In the genomic region with DNA sequence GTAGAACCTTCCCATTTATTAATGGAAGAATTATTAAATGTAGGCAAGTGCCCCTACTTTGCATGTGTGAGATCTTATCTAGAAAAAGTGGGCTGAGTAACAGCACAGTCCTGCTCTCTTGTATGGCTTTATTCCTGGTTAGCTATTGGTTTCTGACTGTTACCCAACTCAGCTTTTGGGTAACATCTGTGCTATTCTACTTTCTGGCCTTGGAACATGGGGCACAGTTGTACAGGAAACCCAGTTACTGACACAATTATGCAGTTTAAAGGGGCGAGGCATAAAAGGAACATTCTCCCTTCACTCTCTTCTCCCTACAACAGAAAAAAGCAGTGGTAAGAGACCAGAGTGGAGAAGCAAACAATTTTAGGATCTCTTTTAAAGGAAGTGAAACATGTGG, we compare ENCODE assay signal across 1 cellular context.
TF ChIP-seq lines count a peak whose summit lies in the region.

No MANE protein-coding gene starts in this region.

TF ChIP-seq in H1, 55 proteins besides CTCF, POLR2A, EP300 and RAD21:
- TF ChIP-seq HDAC6 (IDR thresholded peaks at IDR 0.05; ENCODE audit: low read depth, low read length): no peak
- no peak for TF ChIP-seq TEAD4 (IDR thresholded peaks at IDR 0.05; ENCODE audit: low read depth, low read length)
- no peak for TF ChIP-seq GTF2F1 (IDR thresholded peaks at IDR 0.05; ENCODE audit: borderline replicate concordance, low read depth, low read length)
- no peak for TF ChIP-seq JUND (IDR thresholded peaks at IDR 0.05; ENCODE audit: low read length)
- TF ChIP-seq TBP (IDR thresholded peaks at IDR 0.05; ENCODE audit: low read depth, low read length): no peak
- TF ChIP-seq TCF12 (IDR thresholded peaks at IDR 0.05; ENCODE audit: low read depth, low read length): no peak
- TF ChIP-seq SP2 (IDR thresholded peaks at IDR 0.05; ENCODE audit: low read length): no peak
- TF ChIP-seq SP4 (IDR thresholded peaks at IDR 0.05; ENCODE audit: low read length): no peak
- no peak for TF ChIP-seq CBX5 (IDR thresholded peaks at IDR 0.05; ENCODE audit: low read depth, low read length)
- TF ChIP-seq SIX5 (IDR thresholded peaks at IDR 0.05; ENCODE audit: low read depth, low read length): no peak
- TF ChIP-seq CHD1 (IDR thresholded peaks at IDR 0.05; ENCODE audit: low read depth, low read length): no peak
- TF ChIP-seq SIN3A (conservative IDR thresholded peaks at IDR 0.05 in 1 of 2, IDR thresholded peaks at IDR 0.05 in 1 of 2; ENCODE audit: low read depth in 1 of 2, low read length in 2 of 2): no peak
- no peak for TF ChIP-seq PHF8 (conservative IDR thresholded peaks at IDR 0.05; ENCODE audit: low read depth, low read length)
- no peak for TF ChIP-seq BCL11A (IDR thresholded peaks at IDR 0.05; ENCODE audit: low read depth in 2 of 2, low read length in 2 of 2)
- TF ChIP-seq CBX8 (IDR thresholded peaks at IDR 0.05; ENCODE audit: borderline replicate concordance, low read depth, low read length): no peak
- TF ChIP-seq RBBP5 (IDR thresholded peaks at IDR 0.05; ENCODE audit: borderline replicate concordance, low read depth, low read length): no peak
- TF ChIP-seq FOSL1 (IDR thresholded peaks at IDR 0.05; ENCODE audit: insufficient read depth, low read depth, low read length): no peak
- TF ChIP-seq, protein P1, sequence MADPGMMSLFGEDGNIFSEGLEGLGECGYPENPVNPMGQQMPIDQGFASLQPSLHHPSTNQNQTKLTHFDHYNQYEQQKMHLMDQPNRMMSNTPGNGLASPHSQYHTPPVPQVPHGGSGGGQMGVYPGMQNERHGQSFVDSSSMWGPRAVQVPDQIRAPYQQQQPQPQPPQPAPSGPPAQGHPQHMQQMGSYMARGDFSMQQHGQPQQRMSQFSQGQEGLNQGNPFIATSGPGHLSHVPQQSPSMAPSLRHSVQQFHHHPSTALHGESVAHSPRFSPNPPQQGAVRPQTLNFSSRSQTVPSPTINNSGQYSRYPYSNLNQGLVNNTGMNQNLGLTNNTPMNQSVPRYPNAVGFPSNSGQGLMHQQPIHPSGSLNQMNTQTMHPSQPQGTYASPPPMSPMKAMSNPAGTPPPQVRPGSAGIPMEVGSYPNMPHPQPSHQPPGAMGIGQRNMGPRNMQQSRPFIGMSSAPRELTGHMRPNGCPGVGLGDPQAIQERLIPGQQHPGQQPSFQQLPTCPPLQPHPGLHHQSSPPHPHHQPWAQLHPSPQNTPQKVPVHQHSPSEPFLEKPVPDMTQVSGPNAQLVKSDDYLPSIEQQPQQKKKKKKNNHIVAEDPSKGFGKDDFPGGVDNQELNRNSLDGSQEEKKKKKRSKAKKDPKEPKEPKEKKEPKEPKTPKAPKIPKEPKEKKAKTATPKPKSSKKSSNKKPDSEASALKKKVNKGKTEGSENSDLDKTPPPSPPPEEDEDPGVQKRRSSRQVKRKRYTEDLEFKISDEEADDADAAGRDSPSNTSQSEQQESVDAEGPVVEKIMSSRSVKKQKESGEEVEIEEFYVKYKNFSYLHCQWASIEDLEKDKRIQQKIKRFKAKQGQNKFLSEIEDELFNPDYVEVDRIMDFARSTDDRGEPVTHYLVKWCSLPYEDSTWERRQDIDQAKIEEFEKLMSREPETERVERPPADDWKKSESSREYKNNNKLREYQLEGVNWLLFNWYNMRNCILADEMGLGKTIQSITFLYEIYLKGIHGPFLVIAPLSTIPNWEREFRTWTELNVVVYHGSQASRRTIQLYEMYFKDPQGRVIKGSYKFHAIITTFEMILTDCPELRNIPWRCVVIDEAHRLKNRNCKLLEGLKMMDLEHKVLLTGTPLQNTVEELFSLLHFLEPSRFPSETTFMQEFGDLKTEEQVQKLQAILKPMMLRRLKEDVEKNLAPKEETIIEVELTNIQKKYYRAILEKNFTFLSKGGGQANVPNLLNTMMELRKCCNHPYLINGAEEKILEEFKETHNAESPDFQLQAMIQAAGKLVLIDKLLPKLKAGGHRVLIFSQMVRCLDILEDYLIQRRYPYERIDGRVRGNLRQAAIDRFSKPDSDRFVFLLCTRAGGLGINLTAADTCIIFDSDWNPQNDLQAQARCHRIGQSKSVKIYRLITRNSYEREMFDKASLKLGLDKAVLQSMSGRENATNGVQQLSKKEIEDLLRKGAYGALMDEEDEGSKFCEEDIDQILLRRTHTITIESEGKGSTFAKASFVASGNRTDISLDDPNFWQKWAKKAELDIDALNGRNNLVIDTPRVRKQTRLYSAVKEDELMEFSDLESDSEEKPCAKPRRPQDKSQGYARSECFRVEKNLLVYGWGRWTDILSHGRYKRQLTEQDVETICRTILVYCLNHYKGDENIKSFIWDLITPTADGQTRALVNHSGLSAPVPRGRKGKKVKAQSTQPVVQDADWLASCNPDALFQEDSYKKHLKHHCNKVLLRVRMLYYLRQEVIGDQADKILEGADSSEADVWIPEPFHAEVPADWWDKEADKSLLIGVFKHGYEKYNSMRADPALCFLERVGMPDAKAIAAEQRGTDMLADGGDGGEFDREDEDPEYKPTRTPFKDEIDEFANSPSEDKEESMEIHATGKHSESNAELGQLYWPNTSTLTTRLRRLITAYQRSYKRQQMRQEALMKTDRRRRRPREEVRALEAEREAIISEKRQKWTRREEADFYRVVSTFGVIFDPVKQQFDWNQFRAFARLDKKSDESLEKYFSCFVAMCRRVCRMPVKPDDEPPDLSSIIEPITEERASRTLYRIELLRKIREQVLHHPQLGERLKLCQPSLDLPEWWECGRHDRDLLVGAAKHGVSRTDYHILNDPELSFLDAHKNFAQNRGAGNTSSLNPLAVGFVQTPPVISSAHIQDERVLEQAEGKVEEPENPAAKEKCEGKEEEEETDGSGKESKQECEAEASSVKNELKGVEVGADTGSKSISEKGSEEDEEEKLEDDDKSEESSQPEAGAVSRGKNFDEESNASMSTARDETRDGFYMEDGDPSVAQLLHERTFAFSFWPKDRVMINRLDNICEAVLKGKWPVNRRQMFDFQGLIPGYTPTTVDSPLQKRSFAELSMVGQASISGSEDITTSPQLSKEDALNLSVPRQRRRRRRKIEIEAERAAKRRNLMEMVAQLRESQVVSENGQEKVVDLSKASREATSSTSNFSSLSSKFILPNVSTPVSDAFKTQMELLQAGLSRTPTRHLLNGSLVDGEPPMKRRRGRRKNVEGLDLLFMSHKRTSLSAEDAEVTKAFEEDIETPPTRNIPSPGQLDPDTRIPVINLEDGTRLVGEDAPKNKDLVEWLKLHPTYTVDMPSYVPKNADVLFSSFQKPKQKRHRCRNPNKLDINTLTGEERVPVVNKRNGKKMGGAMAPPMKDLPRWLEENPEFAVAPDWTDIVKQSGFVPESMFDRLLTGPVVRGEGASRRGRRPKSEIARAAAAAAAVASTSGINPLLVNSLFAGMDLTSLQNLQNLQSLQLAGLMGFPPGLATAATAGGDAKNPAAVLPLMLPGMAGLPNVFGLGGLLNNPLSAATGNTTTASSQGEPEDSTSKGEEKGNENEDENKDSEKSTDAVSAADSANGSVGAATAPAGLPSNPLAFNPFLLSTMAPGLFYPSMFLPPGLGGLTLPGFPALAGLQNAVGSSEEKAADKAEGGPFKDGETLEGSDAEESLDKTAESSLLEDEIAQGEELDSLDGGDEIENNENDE (IDR thresholded peaks at IDR 0.05; ENCODE audit: insufficient replicate concordance, low read length): no peak
